In genomic region chr1:16266411-16267118, GRCh38 we compare ENCODE assay signal across 1 cellular context.
TF ChIP-seq lines count a peak whose summit lies in the region.

No MANE protein-coding gene starts in this region.

TF ChIP-seq in HEK293, 187 proteins besides CTCF, POLR2A, EP300 and RAD21 (continued from another document):
- TF ChIP-seq ZNF398 (tag by site-specific recombination; IDR thresholded peaks at IDR 0.05) (no peak), ZNF791 (tag by site-specific recombination; IDR thresholded peaks at IDR 0.05) (no peak), ZBTB21 (tag by site-specific recombination; IDR thresholded peaks at IDR 0.05) (no peak), ZNF19 (tag by site-specific recombination; IDR thresholded peaks at IDR 0.05; ENCODE audit: low read depth) (no peak), ZEB2 (tag by site-specific recombination; IDR thresholded peaks at IDR 0.05) (0 out of 2 replicates have a peak, but pooled peaks have one; percentile 31), TSHZ1 (tag by site-specific recombination; IDR thresholded peaks at IDR 0.05; ENCODE audit: borderline replicate concordance) (no peak), ZNF549 (tag by site-specific recombination; IDR thresholded peaks at IDR 0.05) (no peak), ATF2 (tag by site-specific recombination; IDR thresholded peaks at IDR 0.05; ENCODE audit: low read depth) (no peak), PRDM4 (tag by site-specific recombination; IDR thresholded peaks at IDR 0.05) (no peak), ZNF600 (tag by site-specific recombination; IDR thresholded peaks at IDR 0.05) (0 out of 2 replicates have a peak, but pooled peaks have one; percentile 13), ZNF18 (tag by site-specific recombination; IDR thresholded peaks at IDR 0.05) (peak; percentile 48; the same call in 1 of the 2 replicates), KLF16 (tag by site-specific recombination; IDR thresholded peaks at IDR 0.05) (peak; percentile 37; the same call in 1 of the 2 replicates), ZNF23 (tag by site-specific recombination; IDR thresholded peaks at IDR 0.05; ENCODE audit: borderline replicate concordance) (no peak), ZNF324 (tag by site-specific recombination; IDR thresholded peaks at IDR 0.05) (no peak), ZNF280D (tag by site-specific recombination; IDR thresholded peaks at IDR 0.05) (no peak), SCRT1 (tag by site-specific recombination; IDR thresholded peaks at IDR 0.05; ENCODE audit: borderline replicate concordance) (no peak), ZNF133 (tag by site-specific recombination; IDR thresholded peaks at IDR 0.05) (no peak), ZNF544 (tag by site-specific recombination; IDR thresholded peaks at IDR 0.05) (no peak)
